Comparison of ENCODE assay signal across 1 cellular context in genomic region chr9:120875643-120875953, GRCh38.
TF ChIP-seq lines count a peak whose summit lies in the region.

No MANE protein-coding gene starts in this region.

TF ChIP-seq in GM23338, 12 proteins besides CTCF, POLR2A, EP300 and RAD21 (continued from another document):
- no peak for TF ChIP-seq ZNF462 (CRISPR knock-in tag; IDR thresholded peaks at IDR 0.05)
- TF ChIP-seq EZH2 (IDR thresholded peaks at IDR 0.05; ENCODE audit: low read depth, unreplicated experiment), result no peak
- no peak for TF ChIP-seq NANOG (IDR thresholded peaks at IDR 0.05; ENCODE audit: borderline replicate concordance)
- TF ChIP-seq ZNF114 (CRISPR knock-in tag; IDR thresholded peaks at IDR 0.05), result no peak
- TF ChIP-seq ETS1 (IDR thresholded peaks at IDR 0.05), result no peak
